In the genomic region with DNA sequence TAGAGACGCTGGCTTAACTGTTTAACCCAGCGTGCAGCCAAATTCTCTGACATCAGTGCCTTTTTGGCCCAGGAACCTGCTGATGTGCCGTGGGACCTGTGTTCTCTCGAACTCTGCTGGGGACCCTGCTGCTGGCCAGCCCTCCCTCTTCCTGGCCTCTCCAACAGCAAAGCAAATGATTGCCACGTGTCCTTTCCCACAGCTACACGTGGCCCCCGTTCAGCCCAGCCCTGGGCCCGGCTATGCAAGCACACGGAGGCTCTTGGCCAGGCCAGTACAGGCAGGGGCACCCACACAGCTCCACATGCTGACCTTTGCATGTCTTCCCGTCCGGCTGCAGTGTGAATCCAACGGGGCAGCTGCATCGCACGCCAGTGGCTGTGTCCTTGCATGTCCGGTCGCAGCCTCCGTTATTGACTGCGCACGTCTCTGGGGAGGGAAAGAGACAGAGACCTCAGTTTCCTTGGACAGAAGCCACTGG, we compare ENCODE assay signal across 23 cellular contexts. TPM values are rescaled to one million over a fixed set of nuclear protein-coding genes. Genes with fewer than 3 reads are reported as not detected.
DNase-seq lines count a peak whose midpoint lies in the region; ATAC-seq and TF ChIP-seq lines count a peak whose summit lies in the region.
"Had no signal": no experiment of that assay in that cellular context is flagged by ENCODE, and none has a peak within 500 bp of the region (broad histone marks: within the 10 kb centered on the region; RNA-seq: fewer than 3 reads in every experiment).

No MANE protein-coding gene starts in this region.

- H3K27ac ChIP-seq in psoas muscle, result no peak overlapping the region
- H3K27ac ChIP-seq: C4-2B, GM23248, Peyer's patch, SJSA1 had no signal

- peaks cover 0 to 38% (median 4%) of the 10 kb centered on the region in 3 donors for H3K27me3 ChIP-seq in psoas muscle (ENCODE audit: insufficient read depth in 3 of 3, low read length in 2 of 3)
- H3K27me3 ChIP-seq: Peyer's patch had no signal

- no peaks in the 10 kb centered on the region for H3K9me3 Mint-ChIP-seq in activated naive CD4-positive, alpha-beta T cell treated with anti-CD3 and anti-CD28 coated beads, Interleukin-2, amount 50 U/mL, for 72 hours
- H3K9me3 Mint-ChIP-seq: CD8-positive, alpha-beta memory T cell; H9 had no signal

- H3K27ac Mint-ChIP-seq in activated naive CD4-positive, alpha-beta T cell treated with anti-CD3 and anti-CD28 coated beads, Interleukin-2, amount 50 U/mL, for 72 hours, result peak overlapping the region in 1 of 2 donors; percentile 62
- H3K27ac Mint-ChIP-seq: H9 had no signal

- no peaks in the 10 kb centered on the region for H3K36me3 ChIP-seq in psoas muscle (ENCODE audit: insufficient read depth in 1 of 2, low read depth in 1 of 2)
- H3K36me3 ChIP-seq: Peyer's patch, SJSA1 had no signal

- peak; percentile 19 for ATAC-seq in Right ventricle myocardium superior (ENCODE audit: poor library complexity)
- peak; percentile 61 for ATAC-seq in left lobe of liver
- peak in 3 of 4 donors; percentile 27 to 56 (median 41) for ATAC-seq in psoas muscle
- no peak for ATAC-seq in activated naive CD4-positive, alpha-beta T cell treated with anti-CD3 and anti-CD28 coated beads, Interleukin-2, amount 50 U/mL, for 72 hours
- no peak for ATAC-seq in GM21529 (IDR thresholded peaks at IDR 0.05; ENCODE audit: unreplicated experiment)
- ATAC-seq in HG03520 (IDR thresholded peaks at IDR 0.05; ENCODE audit: unreplicated experiment), result no peak

- WGBS in psoas muscle, 3 donors, result 23 to 35% (median 27%) methylated on average over 19 of the region's 19 CpGs

- intact Hi-C loops in Right ventricle myocardium superior (cut with DNase I), result no loop called here
- intact Hi-C loops in cardiac septum (cut with DNase I), result loop anchor here (5.0 kb wide), 1 partner anchor 34 kb away; no protein-coding TSS in a partner anchor
- intact Hi-C loops in psoas muscle (cut with DNase I), result no loop called here

- H3K36me3 Mint-ChIP-seq in activated naive CD4-positive, alpha-beta T cell treated with anti-CD3 and anti-CD28 coated beads, Interleukin-2, amount 50 U/mL, for 72 hours, result no peaks in the 10 kb centered on the region
- H3K36me3 Mint-ChIP-seq: CD8-positive, alpha-beta memory T cell had no signal

- no peaks in the 10 kb centered on the region for H3K4me1 ChIP-seq in psoas muscle
- H3K4me1 ChIP-seq: Peyer's patch, SJSA1 had no signal

- H3K4me3 ChIP-seq in psoas muscle, result no peak overlapping the region
- H3K4me3 ChIP-seq: GM23248, Peyer's patch, SJSA1 had no signal

- no peaks in the 10 kb centered on the region for H3K9me3 ChIP-seq in psoas muscle
- H3K9me3 ChIP-seq: Peyer's patch, SJSA1 had no signal

- TF ChIP-seq CTCF in psoas muscle (IDR thresholded peaks at IDR 0.05), result no peak

- DNase-seq in Right ventricle myocardium superior (peak; percentile 72), cardiac septum (ENCODE audit: low spot score) (no peak), left lobe of liver (ENCODE audit: low spot score) (peak; percentile 97), psoas muscle (peak in 1 of 2 donors; percentile 61), NCI-H446 (lab: John Stamatoyannopoulos, UW) (no peak)
- no peak for DNase-seq in activated naive CD4-positive, alpha-beta T cell treated with anti-CD3 and anti-CD28 coated beads, Interleukin-2, amount 50 U/mL, for 72 hours (ENCODE audit: low spot score in 2 of 2)
- DNase-seq: 8988T; Calu3; CD8-positive, alpha-beta memory T cell; GM23248; H9; IMR-90; MV-4-11; NCI-H1105 treated with DMSO at 0.1 percent for 48 hours; NCI-H2029 treated with DMSO at 0.1 percent for 48 hours; NCI-H226; NCI-H774; NK-92 treated with Interleukin-12 subunit alpha and Interleukin-12 subunit beta, amount 100 ng/mL, for 24 hours; Peyer's patch had no signal

RNA-seq across cellular contexts. Expression of a gene that starts 51.6 kb away (rescaled TPM):
- 11.1 TPM for total RNA-seq in Right ventricle myocardium superior
- total RNA-seq in cardiac septum, result 11.3 TPM
- total RNA-seq in left lobe of liver, result 26.6 TPM
- 10 to 100 TPM; 12.3 to 15.1 (median 13.5) TPM for total RNA-seq in psoas muscle
- 10 to 100 TPM in 2 of 3 donors, 1 to 10 TPM in 1; 9.9 to 20.7 (median 17.5) TPM for polyA plus RNA-seq in psoas muscle
- 10 to 100 TPM; 34.3 to 75.0 TPM for total RNA-seq in activated naive CD4-positive, alpha-beta T cell treated with anti-CD3 and anti-CD28 coated beads, Interleukin-2, amount 50 U/mL, for 72 hours

Comparison
In these comparisons a context has a peak if more than half of its experiments do, and no peak if none do; other contexts are left out.
1. DNase-seq: peak in Right ventricle myocardium superior (single experiment) and left lobe of liver (single experiment); none in cardiac septum (single experiment), NCI-H446 (0 of 2) and activated naive CD4-positive, alpha-beta T cell treated with anti-CD3 and anti-CD28 coated beads, Interleukin-2, amount 50 U/mL, for 72 hours (0 of 2).
2. ATAC-seq: peak in Right ventricle myocardium superior (single experiment), left lobe of liver (single experiment) and psoas muscle (3 of 4); none in activated naive CD4-positive, alpha-beta T cell treated with anti-CD3 and anti-CD28 coated beads, Interleukin-2, amount 50 U/mL, for 72 hours (0 of 2), GM21529 (single experiment) and HG03520 (single experiment).